Comparison of ENCODE assay signal across 18 cellular contexts in genomic region chr2:96881349-96882195, GRCh38. TPM values are rescaled to one million over a fixed set of nuclear protein-coding genes. Genes with fewer than 3 reads are reported as not detected.
DNase-seq lines count a peak whose midpoint lies in the region; FAIRE-seq and TF ChIP-seq lines count a peak whose summit lies in the region.
"Had no signal": no experiment of that assay in that cellular context is flagged by ENCODE, and none has a peak within 500 bp of the region (broad histone marks: within the 10 kb centered on the region; RNA-seq: fewer than 3 reads in every experiment).

No MANE protein-coding gene starts in this region.

- H3K4me3 ChIP-seq in mammary epithelial cell (replicated peaks in 1 of 3; ENCODE audit: insufficient read depth in 1 of 3, low read depth in 2 of 3, low read length in 3 of 3), result no peak overlapping the region
- H3K4me3 ChIP-seq in mesodermal cell (ENCODE audit: extremely low read depth, insufficient read depth, low read length, poor library complexity, severe bottlenecking), result no peak overlapping the region
- H3K4me3 ChIP-seq in small intestine (ENCODE audit: low read depth in 1 of 2, low read length in 2 of 2), result no peak overlapping the region
- H3K4me3 ChIP-seq: ascending aorta, MG63 had no signal

- H3K36me3 Mint-ChIP-seq in type B pancreatic cell, result no peaks in the 10 kb centered on the region

- in situ Hi-C loops in mammary epithelial cell (cut with MboI; ENCODE audit: low sequenced_read_pairs in 2 of 2), result no loop called here

- peak overlapping the region; percentile 50 for H3K27ac Mint-ChIP-seq in type B pancreatic cell
- H3K27ac Mint-ChIP-seq: CD14-positive monocyte had no signal

- H3K4me3 Mint-ChIP-seq in type B pancreatic cell, result no peak overlapping the region

- 90% methylated on average over 10 of the region's 10 CpGs for WGBS in mammary epithelial cell (ENCODE audit: low coverage, missing lambda C conversion rate)
- 16 to 21% methylated on average over 6 to 7 of the region's 10 CpGs for WGBS in mesodermal cell (ENCODE audit: insufficient coverage in 2 of 2), 2 experiments
- WGBS in small intestine, 3 donors, result 62 to 78% (median 78%) methylated on average over 10 of the region's 10 CpGs

- intact Hi-C loops in mammary epithelial cell (cut with micrococcal nuclease), result loop anchor here (1.0 kb wide), 1 partner anchor 10 kb away; no protein-coding TSS in a partner anchor

- no peaks in the 10 kb centered on the region for H3K9me3 Mint-ChIP-seq in type B pancreatic cell

- H3K36me3 ChIP-seq in mammary epithelial cell (ENCODE audit: insufficient read depth, low read length) (no peaks in the 10 kb centered on the region), mesodermal cell (ENCODE audit: control insufficient read depth, insufficient read depth, low read length) (no peaks in the 10 kb centered on the region), small intestine (ENCODE audit: control insufficient read depth in 2 of 2, insufficient read depth in 2 of 2, low read length in 2 of 2) (no peaks in the 10 kb centered on the region)
- H3K36me3 ChIP-seq: ascending aorta, MG63 had no signal

- FAIRE-seq in small intestine (lab: Jason Lieb, UNC), result no peak
- FAIRE-seq: RCC 7860 had no signal

- H3K9ac ChIP-seq in mammary epithelial cell (ENCODE audit: insufficient read depth, low read length), result no peak overlapping the region

- H3K27me3 Mint-ChIP-seq in type B pancreatic cell, result no peaks in the 10 kb centered on the region

- H3K9me3 ChIP-seq in mammary epithelial cell (replicated peaks; ENCODE audit: insufficient read depth, low read length) (no peaks in the 10 kb centered on the region), mesodermal cell (ENCODE audit: control insufficient read depth, low read length) (no peaks in the 10 kb centered on the region), small intestine (ENCODE audit: control insufficient read depth, low read depth) (no peaks in the 10 kb centered on the region)
- H3K9me3 ChIP-seq: ascending aorta, MG63 had no signal

- H3K27me3 ChIP-seq in mammary epithelial cell (ENCODE audit: insufficient read depth, low read length), result no peaks in the 10 kb centered on the region
- H3K27me3 ChIP-seq in small intestine (ENCODE audit: control insufficient read depth in 2 of 2, insufficient read depth in 2 of 2, low read length in 2 of 2), result no peaks in the 10 kb centered on the region
- H3K27me3 ChIP-seq: ascending aorta, MG63 had no signal

- no peaks in the 10 kb centered on the region for H4K20me1 ChIP-seq in mammary epithelial cell (ENCODE audit: insufficient read depth, low read length)

- peak overlapping the region; percentile 55 for H3K4me2 ChIP-seq in mammary epithelial cell (ENCODE audit: insufficient read depth, low read depth, low read length)

- peak; percentile 73 for DNase-seq in NCI-H82 (lab: John Stamatoyannopoulos, UW)
- no peak for DNase-seq in mammary epithelial cell
- DNase-seq in type B pancreatic cell (ENCODE audit: extremely low spot score, unreplicated experiment), result no peak
- DNase-seq in small intestine, result no peak
- DNase-seq in mucosa of gallbladder (ENCODE audit: low spot score), result no peak
- no peak for DNase-seq in T-helper 1 cell
- DNase-seq: activated CD8-positive, alpha-beta memory T cell treated with anti-CD3 and anti-CD28 coated beads for 24 hours; cortex of kidney; DND-41; glutamatergic neuron; left cardiac atrium; MG63; NCI-H524 treated with DMSO at 0.1 percent for 48 hours; substantia nigra had no signal

- dilution Hi-C loops in mammary epithelial cell (cut with HindIII; ENCODE audit: low sequenced_read_pairs), result no loop called here

- H2AFZ ChIP-seq in mammary epithelial cell (ENCODE audit: low read depth, low read length), result peak overlapping the region; percentile 90

- H3K79me2 ChIP-seq in mammary epithelial cell (ENCODE audit: insufficient read depth, low read length), result no peaks in the 10 kb centered on the region

- TF ChIP-seq CTCF in mammary epithelial cell (conservative IDR thresholded peaks at IDR 0.05 in 1 of 2, IDR thresholded peaks at IDR 0.05 in 1 of 2; ENCODE audit: extremely low read depth in 1 of 2, insufficient read depth in 1 of 2, low read depth in 1 of 2, low read length in 2 of 2) (no peak), type B pancreatic cell (conservative IDR thresholded peaks at IDR 0.05) (no peak)

- no TSS peak for BruUV-seq in mammary epithelial cell (replicated peaks; lab: Mats Ljungman, UMichigan)

- peaks cover 19% of the 10 kb centered on the region for H3K4me1 Mint-ChIP-seq in type B pancreatic cell (ENCODE audit: unreplicated experiment)

- no peak overlapping the region for H3K27ac ChIP-seq in mammary epithelial cell (ENCODE audit: insufficient read depth, low read depth, low read length)
- H3K27ac ChIP-seq in mesodermal cell (ENCODE audit: low read depth, low read length, severe bottlenecking), result peak overlapping the region; percentile 29
- no peak overlapping the region for H3K27ac ChIP-seq in small intestine (ENCODE audit: low read depth in 1 of 2, low read length in 1 of 2)
- H3K27ac ChIP-seq: ascending aorta had no signal

- CTCF ChIA-PET in mammary epithelial cell (lab: Charles Lee; ENCODE audit: low non-redundant PET), result no interaction called here

- H3K4me1 ChIP-seq in mammary epithelial cell (ENCODE audit: insufficient read depth, low read length), result peaks cover 21% of the 10 kb centered on the region
- peaks cover 33% of the 10 kb centered on the region for H3K4me1 ChIP-seq in mesodermal cell (ENCODE audit: control insufficient read depth, insufficient read depth, low read length, poor library complexity, severe bottlenecking)
- no peaks in the 10 kb centered on the region for H3K4me1 ChIP-seq in small intestine (ENCODE audit: control insufficient read depth in 2 of 2, insufficient read depth in 1 of 2, low read depth in 1 of 2, low read length in 1 of 2)
- H3K4me1 ChIP-seq: ascending aorta had no signal

RNA-seq across cellular contexts. Expression of gene SEMA4C, which starts 11.7 kb away (rescaled TPM):
- total RNA-seq in mammary epithelial cell (10 to 100 TPM; 13.2 to 14.0 TPM), type B pancreatic cell (ENCODE audit: low replicate concordance) (45.5 and 58.1 TPM in 2 replicates), mucosa of gallbladder (42.3 TPM)
- polyA plus RNA-seq in mammary epithelial cell (6.9 TPM), small intestine (10 to 100 TPM in 1 of 3 donors, 1 to 10 TPM in 1, under 1 TPM in 1; 0.45 to 21.0 (median 1.4) TPM)
- polyA minus RNA-seq in mammary epithelial cell, result 7.3 TPM
- 113 TPM for polyA plus RNA-seq in mesodermal cell (2013, experiment 1 of 2)
- polyA plus RNA-seq in mesodermal cell (2013, experiment 2 of 2), result 80.1 TPM

RNA-seq across cellular contexts. Expression of gene ANKRD39, which starts 23.8 kb away (rescaled TPM):
- total RNA-seq in mammary epithelial cell, result 10 to 100 TPM in 1 of 2 donors, 1 to 10 TPM in 1; 7.8 to 12.3 TPM
- polyA plus RNA-seq in mammary epithelial cell, result 13.8 TPM
- polyA minus RNA-seq in mammary epithelial cell, result 2.8 TPM
- polyA plus RNA-seq in mesodermal cell (2013, experiment 1 of 2), result 11.3 TPM
- polyA plus RNA-seq in mesodermal cell (2013, experiment 2 of 2), result 10.2 TPM
- total RNA-seq in type B pancreatic cell (ENCODE audit: low replicate concordance), result 16.6 and 17.7 TPM in 2 replicates
- 10 to 100 TPM; 15.9 to 23.0 (median 17.0) TPM for polyA plus RNA-seq in small intestine
- total RNA-seq in mucosa of gallbladder, result 19.1 TPM

RNA-seq across cellular contexts. Expression of gene ANKRD23, which starts 37.8 kb away (rescaled TPM):
- total RNA-seq in mammary epithelial cell, result 1 to 10 TPM in 1 of 2 donors, under 1 TPM in 1; 0.82 to 1.7 TPM
- polyA plus RNA-seq in mammary epithelial cell, result 0.49 TPM
- 0.36 TPM for polyA minus RNA-seq in mammary epithelial cell
- 2.4 TPM for polyA plus RNA-seq in mesodermal cell (2013, experiment 1 of 2)
- polyA plus RNA-seq in mesodermal cell (2013, experiment 2 of 2), result 1.4 TPM
- 6.1 and 8.1 TPM in 2 replicates for total RNA-seq in type B pancreatic cell (ENCODE audit: low replicate concordance)
- 1 to 10 TPM; 2.2 to 3.8 (median 2.7) TPM for polyA plus RNA-seq in small intestine
- 6.9 TPM for total RNA-seq in mucosa of gallbladder
- polyA plus RNA-seq: CD14-positive monocyte had no signal
